Comparison of ENCODE assay signal across 1 cellular context in the genomic region with DNA sequence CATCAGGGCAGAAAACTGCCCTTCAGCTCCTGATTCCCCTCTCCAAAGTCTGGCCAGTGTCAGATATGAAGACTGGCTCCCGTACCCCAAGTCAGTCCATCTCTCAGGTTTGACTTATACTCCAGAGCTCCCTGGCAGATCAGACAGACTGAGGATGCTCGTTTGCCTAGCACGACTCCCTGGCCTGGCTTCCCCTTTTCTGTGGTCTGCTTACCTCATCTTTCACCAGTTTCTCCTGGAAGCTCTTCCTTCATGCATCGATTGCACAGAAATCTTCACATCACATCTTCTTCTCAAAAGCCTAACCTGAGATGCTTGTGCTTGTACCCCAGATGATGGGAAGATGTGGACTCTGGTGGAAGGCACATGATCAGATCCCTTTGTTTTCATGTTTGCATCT.
TF ChIP-seq lines count a peak whose summit lies in the region.

No MANE protein-coding gene starts in this region.

TF ChIP-seq in GM23338, 12 proteins besides CTCF, POLR2A, EP300 and RAD21:
- no peak for TF ChIP-seq CREB1 (CRISPR knock-in tag; IDR thresholded peaks at IDR 0.05; ENCODE audit: low read depth)
- no peak for TF ChIP-seq EZH2phosphoT487 (IDR thresholded peaks at IDR 0.05; ENCODE audit: unreplicated experiment)
- TF ChIP-seq POLR2AphosphoS5 (IDR thresholded peaks at IDR 0.05; ENCODE audit: low read depth): no peak
- no peak for TF ChIP-seq STAT1 (IDR thresholded peaks at IDR 0.05; ENCODE audit: unreplicated experiment)
- TF ChIP-seq, protein P1, sequence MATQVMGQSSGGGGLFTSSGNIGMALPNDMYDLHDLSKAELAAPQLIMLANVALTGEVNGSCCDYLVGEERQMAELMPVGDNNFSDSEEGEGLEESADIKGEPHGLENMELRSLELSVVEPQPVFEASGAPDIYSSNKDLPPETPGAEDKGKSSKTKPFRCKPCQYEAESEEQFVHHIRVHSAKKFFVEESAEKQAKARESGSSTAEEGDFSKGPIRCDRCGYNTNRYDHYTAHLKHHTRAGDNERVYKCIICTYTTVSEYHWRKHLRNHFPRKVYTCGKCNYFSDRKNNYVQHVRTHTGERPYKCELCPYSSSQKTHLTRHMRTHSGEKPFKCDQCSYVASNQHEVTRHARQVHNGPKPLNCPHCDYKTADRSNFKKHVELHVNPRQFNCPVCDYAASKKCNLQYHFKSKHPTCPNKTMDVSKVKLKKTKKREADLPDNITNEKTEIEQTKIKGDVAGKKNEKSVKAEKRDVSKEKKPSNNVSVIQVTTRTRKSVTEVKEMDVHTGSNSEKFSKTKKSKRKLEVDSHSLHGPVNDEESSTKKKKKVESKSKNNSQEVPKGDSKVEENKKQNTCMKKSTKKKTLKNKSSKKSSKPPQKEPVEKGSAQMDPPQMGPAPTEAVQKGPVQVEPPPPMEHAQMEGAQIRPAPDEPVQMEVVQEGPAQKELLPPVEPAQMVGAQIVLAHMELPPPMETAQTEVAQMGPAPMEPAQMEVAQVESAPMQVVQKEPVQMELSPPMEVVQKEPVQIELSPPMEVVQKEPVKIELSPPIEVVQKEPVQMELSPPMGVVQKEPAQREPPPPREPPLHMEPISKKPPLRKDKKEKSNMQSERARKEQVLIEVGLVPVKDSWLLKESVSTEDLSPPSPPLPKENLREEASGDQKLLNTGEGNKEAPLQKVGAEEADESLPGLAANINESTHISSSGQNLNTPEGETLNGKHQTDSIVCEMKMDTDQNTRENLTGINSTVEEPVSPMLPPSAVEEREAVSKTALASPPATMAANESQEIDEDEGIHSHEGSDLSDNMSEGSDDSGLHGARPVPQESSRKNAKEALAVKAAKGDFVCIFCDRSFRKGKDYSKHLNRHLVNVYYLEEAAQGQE (IDR thresholded peaks at IDR 0.05; ENCODE audit: unreplicated experiment): no peak
- TF ChIP-seq, protein P2, sequence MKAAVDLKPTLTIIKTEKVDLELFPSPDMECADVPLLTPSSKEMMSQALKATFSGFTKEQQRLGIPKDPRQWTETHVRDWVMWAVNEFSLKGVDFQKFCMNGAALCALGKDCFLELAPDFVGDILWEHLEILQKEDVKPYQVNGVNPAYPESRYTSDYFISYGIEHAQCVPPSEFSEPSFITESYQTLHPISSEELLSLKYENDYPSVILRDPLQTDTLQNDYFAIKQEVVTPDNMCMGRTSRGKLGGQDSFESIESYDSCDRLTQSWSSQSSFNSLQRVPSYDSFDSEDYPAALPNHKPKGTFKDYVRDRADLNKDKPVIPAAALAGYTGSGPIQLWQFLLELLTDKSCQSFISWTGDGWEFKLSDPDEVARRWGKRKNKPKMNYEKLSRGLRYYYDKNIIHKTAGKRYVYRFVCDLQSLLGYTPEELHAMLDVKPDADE (IDR thresholded peaks at IDR 0.05): no peak
- TF ChIP-seq, protein P3, sequence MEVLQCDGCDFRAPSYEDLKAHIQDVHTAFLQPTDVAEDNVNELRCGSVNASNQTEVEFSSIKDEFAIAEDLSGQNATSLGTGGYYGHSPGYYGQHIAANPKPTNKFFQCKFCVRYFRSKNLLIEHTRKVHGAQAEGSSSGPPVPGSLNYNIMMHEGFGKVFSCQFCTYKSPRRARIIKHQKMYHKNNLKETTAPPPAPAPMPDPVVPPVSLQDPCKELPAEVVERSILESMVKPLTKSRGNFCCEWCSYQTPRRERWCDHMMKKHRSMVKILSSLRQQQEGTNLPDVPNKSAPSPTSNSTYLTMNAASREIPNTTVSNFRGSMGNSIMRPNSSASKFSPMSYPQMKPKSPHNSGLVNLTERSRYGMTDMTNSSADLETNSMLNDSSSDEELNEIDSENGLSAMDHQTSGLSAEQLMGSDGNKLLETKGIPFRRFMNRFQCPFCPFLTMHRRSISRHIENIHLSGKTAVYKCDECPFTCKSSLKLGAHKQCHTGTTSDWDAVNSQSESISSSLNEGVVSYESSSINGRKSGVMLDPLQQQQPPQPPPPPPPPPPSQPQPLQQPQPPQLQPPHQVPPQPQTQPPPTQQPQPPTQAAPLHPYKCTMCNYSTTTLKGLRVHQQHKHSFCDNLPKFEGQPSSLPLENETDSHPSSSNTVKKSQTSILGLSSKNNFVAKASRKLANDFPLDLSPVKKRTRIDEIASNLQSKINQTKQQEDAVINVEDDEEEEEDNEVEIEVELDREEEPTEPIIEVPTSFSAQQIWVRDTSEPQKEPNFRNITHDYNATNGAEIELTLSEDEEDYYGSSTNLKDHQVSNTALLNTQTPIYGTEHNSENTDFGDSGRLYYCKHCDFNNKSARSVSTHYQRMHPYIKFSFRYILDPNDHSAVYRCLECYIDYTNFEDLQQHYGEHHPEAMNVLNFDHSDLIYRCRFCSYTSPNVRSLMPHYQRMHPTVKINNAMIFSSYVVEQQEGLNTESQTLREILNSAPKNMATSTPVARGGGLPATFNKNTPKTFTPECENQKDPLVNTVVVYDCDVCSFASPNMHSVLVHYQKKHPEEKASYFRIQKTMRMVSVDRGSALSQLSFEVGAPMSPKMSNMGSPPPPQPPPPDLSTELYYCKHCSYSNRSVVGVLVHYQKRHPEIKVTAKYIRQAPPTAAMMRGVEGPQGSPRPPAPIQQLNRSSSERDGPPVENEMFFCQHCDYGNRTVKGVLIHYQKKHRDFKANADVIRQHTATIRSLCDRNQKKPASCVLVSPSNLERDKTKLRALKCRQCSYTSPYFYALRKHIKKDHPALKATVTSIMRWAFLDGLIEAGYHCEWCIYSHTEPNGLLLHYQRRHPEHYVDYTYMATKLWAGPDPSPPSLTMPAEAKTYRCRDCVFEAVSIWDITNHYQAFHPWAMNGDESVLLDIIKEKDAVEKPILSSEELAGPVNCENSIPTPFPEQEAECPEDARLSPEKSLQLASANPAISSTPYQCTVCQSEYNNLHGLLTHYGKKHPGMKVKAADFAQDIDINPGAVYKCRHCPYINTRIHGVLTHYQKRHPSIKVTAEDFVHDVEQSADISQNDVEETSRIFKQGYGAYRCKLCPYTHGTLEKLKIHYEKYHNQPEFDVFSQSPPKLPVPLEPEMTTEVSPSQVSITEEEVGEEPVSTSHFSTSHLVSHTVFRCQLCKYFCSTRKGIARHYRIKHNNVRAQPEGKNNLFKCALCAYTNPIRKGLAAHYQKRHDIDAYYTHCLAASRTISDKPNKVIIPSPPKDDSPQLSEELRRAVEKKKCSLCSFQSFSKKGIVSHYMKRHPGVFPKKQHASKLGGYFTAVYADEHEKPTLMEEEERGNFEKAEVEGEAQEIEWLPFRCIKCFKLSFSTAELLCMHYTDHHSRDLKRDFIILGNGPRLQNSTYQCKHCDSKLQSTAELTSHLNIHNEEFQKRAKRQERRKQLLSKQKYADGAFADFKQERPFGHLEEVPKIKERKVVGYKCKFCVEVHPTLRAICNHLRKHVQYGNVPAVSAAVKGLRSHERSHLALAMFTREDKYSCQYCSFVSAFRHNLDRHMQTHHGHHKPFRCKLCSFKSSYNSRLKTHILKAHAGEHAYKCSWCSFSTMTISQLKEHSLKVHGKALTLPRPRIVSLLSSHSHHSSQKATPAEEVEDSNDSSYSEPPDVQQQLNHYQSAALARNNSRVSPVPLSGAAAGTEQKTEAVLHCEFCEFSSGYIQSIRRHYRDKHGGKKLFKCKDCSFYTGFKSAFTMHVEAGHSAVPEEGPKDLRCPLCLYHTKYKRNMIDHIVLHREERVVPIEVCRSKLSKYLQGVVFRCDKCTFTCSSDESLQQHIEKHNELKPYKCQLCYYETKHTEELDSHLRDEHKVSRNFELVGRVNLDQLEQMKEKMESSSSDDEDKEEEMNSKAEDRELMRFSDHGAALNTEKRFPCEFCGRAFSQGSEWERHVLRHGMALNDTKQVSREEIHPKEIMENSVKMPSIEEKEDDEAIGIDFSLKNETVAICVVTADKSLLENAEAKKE (CRISPR knock-in tag; IDR thresholded peaks at IDR 0.05): no peak
- TF ChIP-seq EZH2 (IDR thresholded peaks at IDR 0.05; ENCODE audit: low read depth, unreplicated experiment): no peak
